Comparison of ENCODE assay signal across 1 cellular context in genomic region chr1:164746677-164747076, GRCh38.
TF ChIP-seq lines count a peak whose summit lies in the region.

No MANE protein-coding gene starts in this region.

TF ChIP-seq in IMR-90, 13 proteins besides CTCF, POLR2A, EP300 and RAD21 (continued from another document):
- TF ChIP-seq ELK1 (IDR thresholded peaks at IDR 0.05; ENCODE audit: borderline replicate concordance, low read depth, low read length) (no peak), MXI1 (IDR thresholded peaks at IDR 0.05; ENCODE audit: borderline replicate concordance, low read depth, low read length) (no peak), RFX5 (IDR thresholded peaks at IDR 0.05; ENCODE audit: low read depth, low read length) (no peak), FOS (IDR thresholded peaks at IDR 0.05; ENCODE audit: low read depth, low read length) (no peak), MAZ (IDR thresholded peaks at IDR 0.05; ENCODE audit: borderline replicate concordance, low read depth, low read length) (no peak), CEBPB (IDR thresholded peaks at IDR 0.05; ENCODE audit: low read depth, low read length) (no peak), MAFK (IDR thresholded peaks at IDR 0.05; ENCODE audit: low read depth, low read length) (no peak), USF2 (IDR thresholded peaks at IDR 0.05; ENCODE audit: low read depth, low read length) (no peak), CHD1 (IDR thresholded peaks at IDR 0.05; ENCODE audit: low read depth, low read length) (no peak), BHLHE40 (IDR thresholded peaks at IDR 0.05; ENCODE audit: low read depth, low read length) (no peak)
